12 cellular contexts compared by ENCODE assay signal in the genomic region with DNA sequence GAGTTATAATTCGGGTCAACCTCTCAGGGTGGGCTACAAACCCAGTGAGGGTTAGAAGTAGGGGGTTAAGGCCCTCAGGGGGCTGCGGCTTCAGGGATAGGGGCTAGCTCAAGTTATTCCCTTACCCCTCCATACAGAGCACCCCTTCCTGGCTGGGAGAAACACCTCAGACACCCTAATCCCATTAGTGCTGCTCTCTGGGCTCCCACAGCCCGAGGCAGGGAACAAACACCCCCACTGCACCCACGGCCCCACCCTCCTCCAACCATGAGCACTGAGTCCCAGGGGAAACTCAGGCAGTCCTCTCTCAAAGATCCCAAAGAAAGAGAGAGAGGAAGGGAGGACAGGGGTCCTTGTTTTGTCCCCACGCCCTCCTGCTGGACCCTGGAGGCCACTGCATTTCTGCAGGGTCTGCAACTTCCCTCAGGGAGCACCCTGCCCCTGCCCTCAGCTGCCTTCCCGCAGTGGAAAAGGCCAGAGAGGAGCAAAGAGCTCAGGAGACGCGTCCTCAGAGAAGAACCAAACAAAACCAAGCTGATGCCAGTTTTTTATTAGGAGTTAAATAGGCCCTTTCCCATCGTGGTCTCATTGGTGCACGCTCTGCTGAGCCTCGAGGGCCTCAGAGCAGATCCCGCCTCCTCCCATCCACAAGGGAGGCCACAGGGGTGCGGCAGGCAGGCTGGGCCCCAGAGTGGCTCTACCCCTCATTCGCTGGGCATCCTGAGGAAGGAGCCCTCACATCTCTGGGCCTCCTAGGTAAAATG. TPM values are rescaled to one million over a fixed set of nuclear protein-coding genes. Genes with fewer than 3 reads are reported as not detected.
A peak's percentile ranks its signal among the peaks of the same experiment; 100 is the strongest.
DNase-seq lines count a peak whose midpoint lies in the region; ATAC-seq and TF ChIP-seq lines count a peak whose summit lies in the region.
"Had no signal": no experiment of that assay in that cellular context is flagged by ENCODE, and none has a peak within 500 bp of the region (broad histone marks: within the 10 kb centered on the region; RNA-seq: fewer than 3 reads in every experiment).

No MANE protein-coding gene starts in this region.

- H3K79me2 ChIP-seq in HCT116 (ENCODE audit: insufficient read depth, low read length): peaks cover 14% of the 10 kb centered on the region; the same call in 1 of the 2 replicates
- H3K79me2 ChIP-seq in mammary epithelial cell (ENCODE audit: insufficient read depth, low read length): no peaks in the 10 kb centered on the region

- dilution Hi-C loops in mammary epithelial cell (cut with HindIII; ENCODE audit: low sequenced_read_pairs): no loop called here

- 82% methylated on average over 12 of the region's 14 CpGs for WGBS in mammary epithelial cell (ENCODE audit: low coverage, missing lambda C conversion rate)

- H3K27ac ChIP-seq in HCT116 (ENCODE audit: low read depth, low read length) (peak overlapping the region; percentile 97), mammary epithelial cell (ENCODE audit: insufficient read depth, low read depth, low read length) (no peak overlapping the region), colonic mucosa (no peak overlapping the region)

- intact Hi-C loops in HCT116 (cut with micrococcal nuclease) (no loop called here), mammary epithelial cell (cut with micrococcal nuclease) (no loop called here), colonic mucosa (cut with DNase I) (no loop called here)

- H3K9me3 ChIP-seq in HCT116 (ENCODE audit: control insufficient read depth in 1 of 2, insufficient read depth in 1 of 2, low read depth in 1 of 2, low read length in 2 of 2) (no peaks in the 10 kb centered on the region), mammary epithelial cell (replicated peaks; ENCODE audit: insufficient read depth, low read length) (no peaks in the 10 kb centered on the region), colonic mucosa (no peaks in the 10 kb centered on the region)

- POLR2A ChIA-PET in HCT116 (lab: Charles Lee): interaction anchor here (5.1 to 5.6 kb wide), 2 partner anchors 13 to 19 kb away, joined by 33 to 67 read pairs; partner anchors contain the start of genes S100A2 and S100A6

- RAD21 ChIA-PET in HCT116 (lab: Charles Lee; ENCODE audit: low non-redundant PET in 1 of 2, low total read pairs in 2 of 2, uncharacterized antibody in 2 of 2, unreplicated experiment in 2 of 2): interaction anchor here in 1 of 2 experiments (1.0 kb wide), 1 partner anchor 21 kb away, joined by 4 read pairs; no protein-coding TSS in a partner anchor

- H3K4me3 ChIP-seq in AG10803 (ENCODE audit: low read length) (peak overlapping the region; percentile 92), HCT116 (replicated peaks in 1 of 2; ENCODE audit: low read depth in 1 of 2, low read length in 2 of 2) (no peak overlapping the region), mammary epithelial cell (replicated peaks in 1 of 3; ENCODE audit: insufficient read depth in 1 of 3, low read depth in 2 of 3, low read length in 3 of 3) (no peak overlapping the region), colonic mucosa (no peak overlapping the region)

- TF ChIP-seq CTCF in AG10803 (conservative IDR thresholded peaks at IDR 0.05; ENCODE audit: low read length) (no peak), HCT116 (IDR thresholded peaks at IDR 0.05 in 2 of 3, conservative IDR thresholded peaks at IDR 0.05 in 1 of 3; ENCODE audit: borderline replicate concordance in 1 of 3, insufficient read depth in 1 of 3, low read depth in 2 of 3, low read length in 2 of 3) (no peak), mammary epithelial cell (conservative IDR thresholded peaks at IDR 0.05 in 1 of 2, IDR thresholded peaks at IDR 0.05 in 1 of 2; ENCODE audit: extremely low read depth in 1 of 2, insufficient read depth in 1 of 2, low read depth in 1 of 2, low read length in 2 of 2) (no peak), colonic mucosa (IDR thresholded peaks at IDR 0.05) (no peak)

- H2AFZ ChIP-seq in HCT116 (ENCODE audit: low read depth, low read length, poor library complexity, severe bottlenecking) (no peak overlapping the region), mammary epithelial cell (ENCODE audit: low read depth, low read length) (no peak overlapping the region)

- peak overlapping the region; percentile 34 for H3K4me3 Mint-ChIP-seq in natural killer cell treated with Interleukin-12 subunit alpha and Interleukin-12 subunit beta and Interleukin-15 and Interleukin-18, amount 100 ng/mL, for 72 hours

- no peak for TF ChIP-seq RAD21 in HCT116 (IDR thresholded peaks at IDR 0.05; ENCODE audit: low read depth)

- peak overlapping the region; percentile 81 for H3K9ac ChIP-seq in HCT116 (ENCODE audit: low read length)
- H3K9ac ChIP-seq in mammary epithelial cell (ENCODE audit: insufficient read depth, low read length): no peak overlapping the region
- peak overlapping the region in 1 of 2 donors; percentile 23 for H3K9ac ChIP-seq in colonic mucosa (ENCODE audit: low read depth in 2 of 2, low read length in 2 of 2)

- BruUV-seq in HCT116 (replicated peaks; lab: Mats Ljungman, UMichigan) (no TSS peak), mammary epithelial cell (replicated peaks; lab: Mats Ljungman, UMichigan) (no TSS peak)

- H3K27me3 ChIP-seq in HCT116 (ENCODE audit: insufficient read depth, low read length) (no peaks in the 10 kb centered on the region), mammary epithelial cell (ENCODE audit: insufficient read depth, low read length) (no peaks in the 10 kb centered on the region), colonic mucosa (no peaks in the 10 kb centered on the region)

- no peaks in the 10 kb centered on the region for H3K36me3 Mint-ChIP-seq in natural killer cell treated with Interleukin-12 subunit alpha and Interleukin-12 subunit beta and Interleukin-15 and Interleukin-18, amount 100 ng/mL, for 72 hours

- peaks cover 0 to 3% of the 10 kb centered on the region in 2 donors for H3K27me3 Mint-ChIP-seq in natural killer cell treated with Interleukin-12 subunit alpha and Interleukin-12 subunit beta and Interleukin-15 and Interleukin-18, amount 100 ng/mL, for 72 hours

- H3K27ac Mint-ChIP-seq in natural killer cell treated with Interleukin-12 subunit alpha and Interleukin-12 subunit beta and Interleukin-15 and Interleukin-18, amount 100 ng/mL, for 72 hours: peak overlapping the region; percentile 94 to 96

- H3K4me1 ChIP-seq in HCT116 (ENCODE audit: control insufficient read depth in 1 of 2, insufficient read depth in 2 of 2, low read length in 2 of 2) (peaks cover 85 to 95% of the 10 kb centered on the region in 2 experiments), mammary epithelial cell (ENCODE audit: insufficient read depth, low read length) (peaks cover 72% of the 10 kb centered on the region), colonic mucosa (peaks cover 32% of the 10 kb centered on the region)

- H3K36me3 ChIP-seq in HCT116 (ENCODE audit: control insufficient read depth in 1 of 2, insufficient read depth in 2 of 2, low read length in 2 of 2) (no peaks in the 10 kb centered on the region), mammary epithelial cell (ENCODE audit: insufficient read depth, low read length) (peaks cover 12% of the 10 kb centered on the region), colonic mucosa (no peaks in the 10 kb centered on the region)

- peaks cover 38 to 42% of the 10 kb centered on the region in 2 donors for H3K4me1 Mint-ChIP-seq in natural killer cell treated with Interleukin-12 subunit alpha and Interleukin-12 subunit beta and Interleukin-15 and Interleukin-18, amount 100 ng/mL, for 72 hours (ENCODE audit: low read depth in 2 of 2)

- H4K20me1 ChIP-seq in HCT116 (ENCODE audit: insufficient read depth) (no peaks in the 10 kb centered on the region), mammary epithelial cell (ENCODE audit: insufficient read depth, low read length) (no peaks in the 10 kb centered on the region)

- no peak for TF ChIP-seq POLR2A in HCT116 (IDR thresholded peaks at IDR 0.05; ENCODE audit: borderline replicate concordance, extremely low read depth, insufficient read depth, insufficient read length)

- CTCF ChIA-PET in HCT116 (lab: Charles Lee): interaction anchor here (1.5 kb wide), 1 partner anchor 13 kb away, joined by 5 read pairs; no protein-coding TSS in a partner anchor
- CTCF ChIA-PET in mammary epithelial cell (lab: Charles Lee; ENCODE audit: low non-redundant PET): interaction anchor here (0.8 kb wide), 1 partner anchor 14 kb away, joined by 4 read pairs; no protein-coding TSS in a partner anchor

- H3K9me2 ChIP-seq in HCT116 (ENCODE audit: insufficient read depth): no peaks in the 10 kb centered on the region

- no peaks in the 10 kb centered on the region for H3K9me3 Mint-ChIP-seq in natural killer cell treated with Interleukin-12 subunit alpha and Interleukin-12 subunit beta and Interleukin-15 and Interleukin-18, amount 100 ng/mL, for 72 hours

- H3K4me2 ChIP-seq in HCT116 (ENCODE audit: low read length) (peak overlapping the region; percentile 77), mammary epithelial cell (ENCODE audit: insufficient read depth, low read depth, low read length) (no peak overlapping the region)

- in situ Hi-C loops in mammary epithelial cell (cut with MboI; ENCODE audit: low sequenced_read_pairs in 2 of 2): loop anchor here in 1 of 2 donors (25.0 kb wide), 1 partner anchor 440 kb away; the partner anchor contains the start of genes JTB, RAB13 and RPS27

- no peak for ATAC-seq in HCT116
- no peak for ATAC-seq in natural killer cell treated with Interleukin-12 subunit alpha and Interleukin-12 subunit beta and Interleukin-15 and Interleukin-18, amount 100 ng/mL, for 72 hours
- no peak for ATAC-seq in GM19395 (IDR thresholded peaks at IDR 0.05; ENCODE audit: unreplicated experiment)
- no peak for ATAC-seq in HG02678 (IDR thresholded peaks at IDR 0.05; ENCODE audit: unreplicated experiment)
- ATAC-seq: right cardiac atrium; stimulated activated naive CD8-positive, alpha-beta T cell treated with anti-CD3 and anti-CD28 coated beads, Interleukin-15, Interleukin-2, amounts not matched to agents 100 U/mL and 50 U/mL, for 24 hours had no signal

- DNase-seq in AG10803 (ENCODE audit: low read depth) (peak; percentile 64), HCT116 (ENCODE audit: low read depth, low spot score) (no peak), mammary epithelial cell (peak; percentile 11), colonic mucosa (no peak), activated gamma-delta T cell (lab: John Stamatoyannopoulos, UW) (no peak)
- DNase-seq in natural killer cell treated with Interleukin-12 subunit alpha and Interleukin-12 subunit beta and Interleukin-15 and Interleukin-18, amount 100 ng/mL, for 72 hours (ENCODE audit: low spot score): no peak
- DNase-seq: NCI-H1694; stimulated activated naive CD8-positive, alpha-beta T cell treated with anti-CD3 and anti-CD28 coated beads, Interleukin-15, Interleukin-2, amounts not matched to agents 100 U/mL and 50 U/mL, for 24 hours; T1000 had no signal

RNA-seq across cellular contexts. Expression of gene S100A4, which starts 1.4 kb away (rescaled TPM):
- total RNA-seq in HCT116 (2021; ENCODE audit: unreplicated experiment) (384 TPM), mammary epithelial cell (1 to 10 TPM; 4.3 to 9.9 TPM), colonic mucosa (10 to 100 TPM; 41.8 to 83.8 TPM)
- polyA plus RNA-seq in HCT116 (2012): 374 and 390 TPM in 2 replicates
- 24.2 TPM for polyA plus RNA-seq in mammary epithelial cell
- polyA minus RNA-seq in mammary epithelial cell: not detected
- 100 to 1,000 TPM in 1 of 2 donors, 10 to 100 TPM in 1; 85.4 to 124 TPM for total RNA-seq in natural killer cell treated with Interleukin-12 subunit alpha and Interleukin-12 subunit beta and Interleukin-15 and Interleukin-18, amount 100 ng/mL, for 72 hours

RNA-seq across cellular contexts. Expression of gene S100A3, which starts 2.1 kb away (rescaled TPM):
- total RNA-seq in HCT116 (2021; ENCODE audit: unreplicated experiment): 4.2 TPM
- polyA plus RNA-seq in HCT116 (2012): 5.2 and 7.9 TPM in 2 replicates
- total RNA-seq in mammary epithelial cell: 10 to 100 TPM in 1 of 2 donors, 1 to 10 TPM in 1; 3.5 to 58.6 TPM
- polyA plus RNA-seq in mammary epithelial cell: 46.1 TPM
- polyA minus RNA-seq in mammary epithelial cell: 17.4 TPM
- total RNA-seq in natural killer cell treated with Interleukin-12 subunit alpha and Interleukin-12 subunit beta and Interleukin-15 and Interleukin-18, amount 100 ng/mL, for 72 hours: not detected
- under 1 TPM in 1 of 2 donors, not detected in 1; 0.61 TPM for total RNA-seq in colonic mucosa

RNA-seq across cellular contexts. Expression of gene S100A5, which starts 6.2 kb away (rescaled TPM):
- total RNA-seq in HCT116 (2021; ENCODE audit: unreplicated experiment) (6.0 TPM), mammary epithelial cell (not detected), colonic mucosa (not detected)
- 4.3 and 5.1 TPM in 2 replicates for polyA plus RNA-seq in HCT116 (2012)
- polyA plus RNA-seq in mammary epithelial cell: 0.34 TPM
- polyA minus RNA-seq in mammary epithelial cell: not detected
- total RNA-seq in natural killer cell treated with Interleukin-12 subunit alpha and Interleukin-12 subunit beta and Interleukin-15 and Interleukin-18, amount 100 ng/mL, for 72 hours: not detected
- total RNA-seq: right cardiac atrium had no signal
- polyA plus RNA-seq: right cardiac atrium had no signal

RNA-seq across cellular contexts. Expression of gene S100A6, which starts 11.2 kb away (rescaled TPM):
- total RNA-seq in HCT116 (2021; ENCODE audit: unreplicated experiment) (1,633 TPM), mammary epithelial cell (1,000 to 10,000 TPM; 1,155 to 2,455 TPM), colonic mucosa (1,000 to 10,000 TPM; 2,444 to 2,474 TPM)
- 3,046 and 3,157 TPM in 2 replicates for polyA plus RNA-seq in HCT116 (2012)
- 2,730 TPM for polyA plus RNA-seq in mammary epithelial cell
- 719 TPM for polyA minus RNA-seq in mammary epithelial cell
- 100 to 1,000 TPM in 1 of 2 donors, 10 to 100 TPM in 1; 90.9 to 106 TPM for total RNA-seq in natural killer cell treated with Interleukin-12 subunit alpha and Interleukin-12 subunit beta and Interleukin-15 and Interleukin-18, amount 100 ng/mL, for 72 hours

RNA-seq across cellular contexts. Expression of gene S100A2, which starts 18.7 kb away (rescaled TPM):
- total RNA-seq in HCT116 (2021; ENCODE audit: unreplicated experiment): 24.8 TPM
- 62.5 and 80.9 TPM in 2 replicates for polyA plus RNA-seq in HCT116 (2012)
- over 10,000 TPM in 1 of 2 donors, 1,000 to 10,000 TPM in 1; 2,255 to 12,622 TPM for total RNA-seq in mammary epithelial cell
- 15,689 TPM for polyA plus RNA-seq in mammary epithelial cell
- 4,465 TPM for polyA minus RNA-seq in mammary epithelial cell
- under 1 TPM in 1 of 2 donors, not detected in 1; 0.48 TPM for total RNA-seq in natural killer cell treated with Interleukin-12 subunit alpha and Interleukin-12 subunit beta and Interleukin-15 and Interleukin-18, amount 100 ng/mL, for 72 hours
- 1 to 10 TPM; 1.0 to 2.4 TPM for total RNA-seq in colonic mucosa

Comparison
In these comparisons a context has a peak if more than half of its experiments do, and no peak if none do; other contexts are left out.
1. DNase-seq: peak in AG10803 (single experiment) and mammary epithelial cell (single experiment); none in HCT116 (single experiment), natural killer cell treated with Interleukin-12 subunit alpha and Interleukin-12 subunit beta and Interleukin-15 and Interleukin-18, amount 100 ng/mL, for 72 hours (single experiment), colonic mucosa (single experiment) and activated gamma-delta T cell (single experiment).